ENCODE assay signal across 1 cellular context in genomic region chr6:144647971-144648651, GRCh38.
TF ChIP-seq lines count a peak whose summit lies in the region.

No MANE protein-coding gene starts in this region.

TF ChIP-seq in GM23338, 12 proteins besides CTCF, POLR2A, EP300 and RAD21 (continued from another document):
- TF ChIP-seq REST (IDR thresholded peaks at IDR 0.05; ENCODE audit: unreplicated experiment) (no peak), JUNB (IDR thresholded peaks at IDR 0.05; ENCODE audit: unreplicated experiment) (no peak), EZH2phosphoT487 (IDR thresholded peaks at IDR 0.05; ENCODE audit: unreplicated experiment) (no peak), ZNF462 (CRISPR knock-in tag; IDR thresholded peaks at IDR 0.05) (no peak), STAT1 (IDR thresholded peaks at IDR 0.05; ENCODE audit: unreplicated experiment) (no peak)
